ENCODE assay signal across 22 cellular contexts in the genomic region with DNA sequence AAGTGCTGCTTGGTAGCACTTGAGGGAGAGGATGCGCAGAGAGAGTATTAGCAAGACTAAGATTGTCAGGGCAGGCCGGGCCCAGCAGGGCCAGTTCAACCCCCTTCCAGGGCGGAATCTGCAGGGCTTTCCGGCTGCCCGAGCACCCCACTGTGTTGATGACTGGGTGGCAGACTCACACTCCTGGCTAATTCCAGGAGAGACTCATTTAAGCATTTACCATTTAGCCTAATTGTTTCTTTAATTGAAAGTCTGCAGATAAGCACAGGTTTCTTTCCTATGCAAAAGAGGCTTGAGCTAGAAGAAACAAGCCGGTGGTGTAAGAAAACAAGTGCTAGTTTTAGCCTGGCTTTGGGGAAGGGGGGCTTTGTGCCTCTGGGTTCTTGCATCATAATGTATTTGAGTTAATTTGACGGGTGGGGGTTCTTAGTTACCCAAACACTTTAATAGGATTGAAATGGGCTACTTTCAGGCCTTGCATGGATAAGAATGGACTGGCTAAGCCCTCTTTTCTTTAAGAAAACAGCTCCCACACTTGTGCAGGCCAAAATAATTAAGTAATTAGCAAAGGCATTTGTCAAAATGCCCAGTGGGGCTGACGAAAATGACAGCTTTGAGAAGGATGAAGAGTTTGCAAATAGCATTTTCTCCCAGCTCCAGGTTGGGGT.
DNase-seq lines count a peak whose midpoint lies in the region; ATAC-seq, FAIRE-seq and TF ChIP-seq lines count a peak whose summit lies in the region.
"Had no signal": no experiment of that assay in that cellular context is flagged by ENCODE, and none has a peak within 500 bp of the region (broad histone marks: within the 10 kb centered on the region; RNA-seq: fewer than 3 reads in every experiment).

No MANE protein-coding gene starts in this region.

- H3K27ac ChIP-seq in H1 (ENCODE audit: low read depth, low read length) (peak overlapping the region; percentile 77), neural progenitor cell (peak overlapping the region; percentile 26)
- H3K27ac ChIP-seq: PC-9, thoracic aorta had no signal

- peak overlapping the region; percentile 50 to 66 for H3K4me2 ChIP-seq in H1 (ENCODE audit: insufficient read depth in 1 of 2, low read depth in 2 of 2, low read length in 2 of 2)
- H3K4me2 ChIP-seq in neural progenitor cell: peak overlapping the region; percentile 72
- H3K4me2 ChIP-seq: PC-9 had no signal

- peak overlapping the region; percentile 53 for H3K27ac Mint-ChIP-seq in neural progenitor cell
- H3K27ac Mint-ChIP-seq: activated naive CD4-positive, alpha-beta T cell treated with anti-CD3 and anti-CD28 coated beads for 36 hours; CD8-positive, alpha-beta T cell; HFFc6 had no signal

- peak overlapping the region; percentile 98 for H2BK12ac ChIP-seq in H1 (ENCODE audit: low read depth, low read length)

- H3K27me3 ChIP-seq in H7 (ENCODE audit: control insufficient read depth, insufficient read depth, low read length) (no peaks in the 10 kb centered on the region), H1 (replicated peaks in 1 of 4; ENCODE audit: control insufficient read depth in 3 of 4, extremely low read depth in 1 of 4, insufficient read depth in 3 of 4, low read length in 3 of 4) (no peaks in the 10 kb centered on the region), neural progenitor cell (no peaks in the 10 kb centered on the region)

- no peaks in the 10 kb centered on the region for H3K36me3 Mint-ChIP-seq in neural progenitor cell
- H3K36me3 Mint-ChIP-seq: CD8-positive, alpha-beta T cell had no signal

- peak overlapping the region in 2 of 4 experiments; percentile 2 to 32; a peak in 2 of 7 replicates for H3K9ac ChIP-seq in H1 (replicated peaks in 1 of 4; ENCODE audit: extremely low read depth in 1 of 4, low read depth in 3 of 4, low read length in 3 of 4)
- no peak overlapping the region for H3K9ac ChIP-seq in neural progenitor cell

- H2AK5ac ChIP-seq in H1 (ENCODE audit: low read depth, low read length): peak overlapping the region; percentile 96

- peak in 1 of 2 experiments; percentile 42; a peak in 1 of 3 replicates for TF ChIP-seq POLR2A in H1 (IDR thresholded peaks at IDR 0.05; ENCODE audit: control extremely low read depth in 1 of 2, low read depth in 2 of 2, low read length in 2 of 2)

- no peaks in the 10 kb centered on the region for H3K9me3 ChIP-seq in H1 (ENCODE audit: insufficient read depth in 2 of 2, low read depth in 1 of 2, low read length in 1 of 2)
- H3K9me3 ChIP-seq in neural progenitor cell (ENCODE audit: low read depth): no peaks in the 10 kb centered on the region
- H3K9me3 ChIP-seq: thoracic aorta had no signal

- peak overlapping the region; percentile 93 for H4K5ac ChIP-seq in H1 (ENCODE audit: insufficient read length, low read depth, low read length)

- peaks cover 7 to 20% (median 15%) of the 10 kb centered on the region in 4 experiments for H3K4me1 ChIP-seq in H1 (replicated peaks in 1 of 4; ENCODE audit: control insufficient read depth in 3 of 4, insufficient read depth in 4 of 4, low read length in 3 of 4)
- H3K4me1 ChIP-seq in neural progenitor cell: peaks cover 21% of the 10 kb centered on the region

- TF ChIP-seq RAD21 in H1 (IDR thresholded peaks at IDR 0.05 in 1 of 2, conservative IDR thresholded peaks at IDR 0.05 in 1 of 2; ENCODE audit: low read depth in 2 of 2, low read length in 2 of 2): peak in 1 of 2 experiments; percentile 6; a peak in 1 of 4 replicates

- peak overlapping the region; percentile 100 for H2BK5ac ChIP-seq in H1 (ENCODE audit: low read depth, low read length)

- 1% methylated on average over 8 of the region's 8 CpGs; no CpG with 5 or more reads in 1 of the 2 experiments for WGBS in H1 (ENCODE audit: extremely low coverage in 1 of 2, insufficient coverage in 1 of 2, insufficient read length in 1 of 2, insufficient replicate concordance in 2 of 2, low coverage in 1 of 2, low lambda C conversion rate in 2 of 2, missing lambda C conversion rate in 1 of 2), 2 experiments

- no peak overlapping the region for H3K23ac ChIP-seq in H1 (ENCODE audit: insufficient read length)

- CTCF ChIA-PET in H1 (lab: Charles Lee; ENCODE audit: partially characterized antibody): interaction anchor here (0.6 to 2.2 kb wide), 10 partner anchors 9 to 206 kb away, joined by 3 to 11 read pairs (median 4); no protein-coding TSS in a partner anchor

- no peaks in the 10 kb centered on the region for H3K79me1 ChIP-seq in H1 (ENCODE audit: low read depth, low read length)

- H4K8ac ChIP-seq in H1 (ENCODE audit: extremely low read depth, insufficient read depth, low read length): peak overlapping the region; percentile 75; the same call in 1 of the 2 replicates

- peaks cover 13% of the 10 kb centered on the region for H3K4me1 Mint-ChIP-seq in neural progenitor cell

- POLR2A ChIA-PET in H1 (lab: Charles Lee; ENCODE audit: partially characterized antibody): interaction anchor here (0.9 to 3.8 kb wide), 7 partner anchors 9 to 62 kb away, joined by 3 to 43 read pairs (median 7); no protein-coding TSS in a partner anchor

- H4K91ac ChIP-seq in H1 (replicated peaks; ENCODE audit: insufficient read length, low read length): peak overlapping the region; percentile 99

- H2BK120ac ChIP-seq in H1 (replicated peaks; ENCODE audit: low read depth, low read length): peak overlapping the region; percentile 100

- no peaks in the 10 kb centered on the region for H4K20me1 ChIP-seq in H1 (replicated peaks in 1 of 2; ENCODE audit: control insufficient read depth in 1 of 2, insufficient read depth in 2 of 2, low read length in 2 of 2)
- H4K20me1 ChIP-seq in neural progenitor cell (ENCODE audit: low read depth): peaks cover 13% of the 10 kb centered on the region

- no peak for TF ChIP-seq CTCF in H1 (IDR thresholded peaks at IDR 0.05; ENCODE audit: control extremely low read depth in 1 of 3, insufficient read depth in 1 of 3, low read depth in 1 of 3, low read length in 3 of 3)
- TF ChIP-seq CTCF in neural progenitor cell (IDR thresholded peaks at IDR 0.05): no peak

- FAIRE-seq in H1 (lab: Jason Lieb, UNC): peak; percentile 98
- FAIRE-seq: HepG2 had no signal

- H3K27me3 Mint-ChIP-seq in neural progenitor cell (ENCODE audit: insufficient read depth, low read depth): peaks cover 6% of the 10 kb centered on the region

- H2BK20ac ChIP-seq in H1 (ENCODE audit: low read length): no peak overlapping the region; the same call in 1 of the 2 replicates

- peak in 1 of 2 experiments; percentile 32; a peak in 1 of 3 replicates for TF ChIP-seq EP300 in H1 (IDR thresholded peaks at IDR 0.05; ENCODE audit: borderline replicate concordance in 1 of 2, low read depth in 2 of 2, low read length in 2 of 2)

- no peak overlapping the region for H3K14ac ChIP-seq in H1 (ENCODE audit: insufficient read length)

- no peak overlapping the region for H2BK15ac ChIP-seq in H1 (ENCODE audit: low read length)

- H3K36me3 ChIP-seq in H7 (replicated peaks; ENCODE audit: control insufficient read depth, insufficient read depth, low read length) (no peaks in the 10 kb centered on the region), H1 (ENCODE audit: control insufficient read depth in 2 of 4, insufficient read depth in 4 of 4, low read length in 3 of 4) (0 out of 8 replicates have a peak, but pooled peaks cover 0 to 5% (median 0%) of the 10 kb centered on the region in 4 experiments), neural progenitor cell (no peaks in the 10 kb centered on the region)
- H3K36me3 ChIP-seq: thoracic aorta had no signal

- H3K4me3 Mint-ChIP-seq in neural progenitor cell: no peak overlapping the region
- H3K4me3 Mint-ChIP-seq: activated naive CD4-positive, alpha-beta T cell treated with anti-CD3 and anti-CD28 coated beads for 36 hours; CD8-positive, alpha-beta T cell; HFFc6 had no signal

- H3F3A ChIP-seq in neural progenitor cell (ENCODE audit: low read depth): peaks cover 32% of the 10 kb centered on the region

- H3K79me2 ChIP-seq in H1 (ENCODE audit: control insufficient read depth in 1 of 2, insufficient read depth in 2 of 2, low read length in 2 of 2) (no peaks in the 10 kb centered on the region), neural progenitor cell (ENCODE audit: low read depth) (no peaks in the 10 kb centered on the region)

- H3K4me3 ChIP-seq in H7 (ENCODE audit: insufficient read depth, low read depth, low read length): no peak overlapping the region
- H3K4me3 ChIP-seq in H1 (ENCODE audit: extremely low read depth in 1 of 4, insufficient read depth in 2 of 4, low read depth in 3 of 4, low read length in 4 of 4): peak overlapping the region in 1 of 4 experiments; percentile 39; a peak in 2 of 8 replicates
- H3K4me3 ChIP-seq in neural progenitor cell: peak overlapping the region; percentile 17
- H3K4me3 ChIP-seq: PC-9, thoracic aorta had no signal

- H3K9me3 Mint-ChIP-seq in neural progenitor cell: peaks cover 2% of the 10 kb centered on the region
- H3K9me3 Mint-ChIP-seq: activated naive CD4-positive, alpha-beta T cell treated with anti-CD3 and anti-CD28 coated beads for 36 hours; CD8-positive, alpha-beta T cell; HFFc6 had no signal

- no peak overlapping the region for H2AFZ ChIP-seq in H1 (ENCODE audit: low read length)
- no peak overlapping the region for H2AFZ ChIP-seq in neural progenitor cell (replicated peaks)
- H2AFZ ChIP-seq: PC-9 had no signal

- ATAC-seq in GM18858 (IDR thresholded peaks at IDR 0.05; ENCODE audit: unreplicated experiment) (no peak), HG03342 (IDR thresholded peaks at IDR 0.05; ENCODE audit: unreplicated experiment) (no peak), HG02840 (IDR thresholded peaks at IDR 0.05; ENCODE audit: low FRiP score, unreplicated experiment) (no peak)
- ATAC-seq: CD8-positive, alpha-beta T cell; HepG2 had no signal

- DNase-seq in H7: peak; percentile 72
- DNase-seq in NCI-H2227 (lab: John Stamatoyannopoulos, UW; ENCODE audit: unreplicated experiment): peak; percentile 2
- peak; percentile 68 to 94 for DNase-seq in H1 (ENCODE audit: low read depth in 1 of 2, low spot score in 2 of 2)
- peak; percentile 81 for DNase-seq in neural progenitor cell (ENCODE audit: low spot score)
- DNase-seq: activated naive CD4-positive, alpha-beta T cell treated with anti-CD3 and anti-CD28 coated beads for 36 hours; activated T-cell treated with anti-CD3 and anti-CD28 coated beads, Interleukin-2, amount 50 U/mL, for 48 hours; amniotic stem cell; CD8-positive, alpha-beta T cell; dermis blood vessel endothelial cell; HFFc6; NCI-H1105; NCI-H774; PC-9; SHP77; stimulated activated CD4-positive, alpha-beta T cell treated with anti-CD3 and anti-CD28 coated beads, Interleukin-4, amount 100 ng/mL, for 1 hour; stimulated activated naive CD4-positive, alpha-beta T cell treated with Interleukin-2 at 50 U/mL for 16 hours; SW 1271 had no signal

- H3K56ac ChIP-seq in H1 (replicated peaks; ENCODE audit: insufficient read length, low read depth, low read length): peak overlapping the region; percentile 56

- peak overlapping the region; percentile 95 for H3K18ac ChIP-seq in H1 (ENCODE audit: extremely low read depth, low read length)

- no peaks in the 10 kb centered on the region for H3K23me2 ChIP-seq in H1 (ENCODE audit: low read depth, low read length)

- peak overlapping the region; percentile 100 for H3K4ac ChIP-seq in H1 (replicated peaks; ENCODE audit: insufficient read length, low read depth, low read length)

TF ChIP-seq in H1, 55 proteins besides CTCF, POLR2A, EP300 and RAD21 (continues in another document):
- TF ChIP-seq POU5F1 (IDR thresholded peaks at IDR 0.05; ENCODE audit: low read depth, low read length) (0 out of 2 replicates have a peak, but pooled peaks have one; percentile 53), BCL11A (IDR thresholded peaks at IDR 0.05; ENCODE audit: low read depth in 2 of 2, low read length in 2 of 2) (no peak)

Comparison
In these comparisons a context has a peak if more than half of its experiments do, and no peak if none do; other contexts are left out.
1. DNase-seq: peak in every context shown above with its lines; median percentile 81 in H1; 81 in neural progenitor cell; 72 in H7; 2 in NCI-H2227.